In genomic region chr6:69343856-69344255, GRCh38 we compare ENCODE assay signal across 1 cellular context.
TF ChIP-seq lines count a peak whose summit lies in the region.

No MANE protein-coding gene starts in this region.

TF ChIP-seq in GM23338, 12 proteins besides CTCF, POLR2A, EP300 and RAD21:
- TF ChIP-seq, protein P1, sequence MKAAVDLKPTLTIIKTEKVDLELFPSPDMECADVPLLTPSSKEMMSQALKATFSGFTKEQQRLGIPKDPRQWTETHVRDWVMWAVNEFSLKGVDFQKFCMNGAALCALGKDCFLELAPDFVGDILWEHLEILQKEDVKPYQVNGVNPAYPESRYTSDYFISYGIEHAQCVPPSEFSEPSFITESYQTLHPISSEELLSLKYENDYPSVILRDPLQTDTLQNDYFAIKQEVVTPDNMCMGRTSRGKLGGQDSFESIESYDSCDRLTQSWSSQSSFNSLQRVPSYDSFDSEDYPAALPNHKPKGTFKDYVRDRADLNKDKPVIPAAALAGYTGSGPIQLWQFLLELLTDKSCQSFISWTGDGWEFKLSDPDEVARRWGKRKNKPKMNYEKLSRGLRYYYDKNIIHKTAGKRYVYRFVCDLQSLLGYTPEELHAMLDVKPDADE (IDR thresholded peaks at IDR 0.05), result no peak
